In the genomic region with DNA sequence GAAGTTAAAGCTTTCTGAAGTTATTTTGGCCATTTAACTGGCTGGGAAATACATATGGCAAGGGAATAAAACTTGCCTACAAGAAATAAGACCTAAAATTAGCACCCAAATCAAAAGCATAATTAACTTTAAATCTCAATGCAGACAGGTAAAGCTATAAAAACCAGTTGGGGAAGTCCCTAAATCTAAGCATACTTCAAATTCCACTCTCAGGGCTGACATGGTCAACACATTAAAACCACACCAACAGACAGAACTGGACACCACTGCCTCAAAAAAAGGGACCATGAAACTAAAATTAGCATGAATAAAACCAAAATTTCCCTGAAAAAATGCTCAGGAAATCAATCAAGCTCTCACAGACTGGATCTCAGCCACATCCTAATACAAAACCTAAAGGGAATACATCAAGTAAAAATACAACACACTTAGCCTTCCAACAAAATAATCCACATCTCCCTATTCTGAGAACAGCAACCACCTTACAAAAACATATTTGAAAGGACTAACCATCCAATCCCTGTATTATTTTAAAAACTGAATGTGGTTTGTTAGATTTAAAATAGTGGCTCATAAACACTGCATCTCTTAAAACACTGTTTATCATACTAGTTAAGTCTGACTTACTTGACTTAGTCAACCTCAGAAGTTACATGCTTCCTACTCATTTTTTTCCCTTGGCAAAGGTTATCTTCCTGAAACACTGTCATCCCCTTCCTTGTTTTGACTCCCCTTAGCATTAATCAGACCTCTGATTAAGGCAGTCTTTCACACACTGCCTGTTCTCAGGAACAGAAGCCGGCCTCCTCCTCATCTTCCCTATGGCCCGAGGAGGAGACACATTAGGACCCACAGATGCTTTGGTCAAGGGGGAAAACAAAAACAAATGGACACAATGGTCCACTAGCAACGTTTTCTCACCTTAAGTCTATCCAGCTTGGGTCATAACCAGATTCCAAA, we compare ENCODE assay signal across 9 cellular contexts. TPM values are rescaled to one million over a fixed set of nuclear protein-coding genes. Genes with fewer than 3 reads are reported as not detected.
A peak's percentile ranks its signal among the peaks of the same experiment; 100 is the strongest.
DNase-seq lines count a peak whose midpoint lies in the region; ATAC-seq, FAIRE-seq and TF ChIP-seq lines count a peak whose summit lies in the region.
"Had no signal": no experiment of that assay in that cellular context is flagged by ENCODE, and none has a peak within 500 bp of the region (broad histone marks: within the 10 kb centered on the region; RNA-seq: fewer than 3 reads in every experiment).

No MANE protein-coding gene starts in this region.

- no peaks in the 10 kb centered on the region for H3K27me3 ChIP-seq in ovary

- TF ChIP-seq CTCF in ovary (IDR thresholded peaks at IDR 0.05), result no peak

- intact Hi-C loops in ovary (cut with DNase I), result loop anchor here in 2 of 4 donors (10.0 kb wide), 2 partner anchors 105 to 855 kb away; partner anchors contain the start of genes EIF4A2 (in 1 of the 2) and IGF2BP2 (in 1 of the 2)

- H3K9ac ChIP-seq in ES-I3 (ENCODE audit: low read depth, low read length), result peak overlapping the region; percentile 22; the same call in 1 of the 2 replicates

- H3K9me3 ChIP-seq in ES-I3 (ENCODE audit: control insufficient read depth, insufficient read depth, low read length), result no peaks in the 10 kb centered on the region
- no peaks in the 10 kb centered on the region for H3K9me3 ChIP-seq in ovary

- peak overlapping the region; percentile 5 for H3K4me3 ChIP-seq in ovary

- H3K27ac ChIP-seq in epithelial cell of prostate (peak overlapping the region; percentile 91), ovary (no peak overlapping the region)

- no peak for FAIRE-seq in GM12892 (lab: Jason Lieb, UNC)

- TF ChIP-seq EP300 in ovary (IDR thresholded peaks at IDR 0.05), result no peak

- H3K36me3 ChIP-seq in ES-I3 (ENCODE audit: insufficient read depth, low read length) (peaks cover 27% of the 10 kb centered on the region), ovary (no peaks in the 10 kb centered on the region)

- H3K4me1 ChIP-seq in ES-I3 (ENCODE audit: insufficient read depth, low read length) (peaks cover 61% of the 10 kb centered on the region), ovary (ENCODE audit: insufficient read depth) (peaks cover 23% of the 10 kb centered on the region)

- no peak for TF ChIP-seq POLR2A in ovary (IDR thresholded peaks at IDR 0.05)
- no peak; the same call in none of the 2 replicates for TF ChIP-seq POLR2A in GM12892 (IDR thresholded peaks at IDR 0.05; ENCODE audit: low read depth, low read length)

- peak; percentile 38 for DNase-seq in RPMI7951 (ENCODE audit: low read depth)
- peak; percentile 40 for DNase-seq in epithelial cell of prostate (ENCODE audit: low read depth, low spot score)
- DNase-seq in ovary, result no peak
- DNase-seq in GM12892 (ENCODE audit: insufficient read length), result no peak
- DNase-seq: NCI-H1092 had no signal

- WGBS in ovary, 3 donors, result 6 to 14% (median 8%) methylated on average over 3 of the region's 3 CpGs

- ATAC-seq in GM19455 (IDR thresholded peaks at IDR 0.05; ENCODE audit: unreplicated experiment) (no peak), GM21619 (IDR thresholded peaks at IDR 0.05; ENCODE audit: unreplicated experiment) (no peak), GM21723 (IDR thresholded peaks at IDR 0.05; ENCODE audit: unreplicated experiment) (no peak)

RNA-seq across cellular contexts. Expression of gene TRA2B, which starts 8.3 kb away (rescaled TPM):
- total RNA-seq in RPMI7951 (2014; rRNA removed; shearing (Covaris generic)), result 259 and 300 TPM in 2 replicates
- 100 to 1,000 TPM; 108 to 158 (median 119) TPM for total RNA-seq in ovary
- 100 to 1,000 TPM in 1 of 2 donors, 10 to 100 TPM in 1; 83.0 to 132 TPM for polyA plus RNA-seq in ovary
- polyA plus RNA-seq in GM12892 (2012; ENCODE audit: missing spikeins), result 166 TPM

Comparison
In these comparisons a context has a peak if more than half of its experiments do, and no peak if none do; other contexts are left out.
1. DNase-seq: peak in RPMI7951 (single experiment) and epithelial cell of prostate (single experiment); none in ovary (0 of 5) and GM12892 (single experiment).